9 cellular contexts compared by ENCODE assay signal in the genomic region with DNA sequence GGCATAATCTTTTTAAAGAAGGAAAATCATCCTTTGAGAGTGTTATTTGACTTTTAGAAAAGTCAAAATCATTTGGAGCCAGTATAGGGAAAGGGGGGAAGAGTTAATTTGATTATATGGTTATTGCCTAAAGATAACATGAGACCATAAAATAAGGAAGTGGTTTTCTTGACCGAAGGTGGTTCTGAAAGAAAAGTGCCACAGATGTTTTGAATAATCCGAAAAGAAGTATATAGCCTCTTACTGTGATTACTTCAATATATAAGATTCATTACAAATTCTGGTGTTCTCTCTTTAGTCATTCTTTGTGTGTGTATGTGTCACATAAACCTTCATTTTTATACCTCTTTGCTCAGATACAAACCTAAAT. TPM values are rescaled to one million over a fixed set of nuclear protein-coding genes. Genes with fewer than 3 reads are reported as not detected.
DNase-seq lines count a peak whose midpoint lies in the region; ATAC-seq lines count a peak whose summit lies in the region.
"Had no signal": no experiment of that assay in that cellular context is flagged by ENCODE, and none has a peak within 500 bp of the region (broad histone marks: within the 10 kb centered on the region; RNA-seq: fewer than 3 reads in every experiment).

No MANE protein-coding gene starts in this region.

- CTCF ChIA-PET in activated CD4-positive, alpha-beta memory T cell treated with anti-CD3 and anti-CD28 coated beads, Interleukin-2, amount 10 ng/mL, durations not matched to agents 7 days and 5 days (lab: Charles Lee): interaction anchor here (1.6 to 4.4 kb wide), 3 partner anchors 11 to 628 kb away, joined by 5 to 25 read pairs (median 7); no protein-coding TSS in a partner anchor

- peak overlapping the region; percentile 91 for H3K27ac Mint-ChIP-seq in activated T-cell treated with anti-CD3 and anti-CD28 coated beads, Interleukin-2, amount 50 U/mL, for 72 hours
- H3K27ac Mint-ChIP-seq in activated CD4-positive, alpha-beta memory T cell treated with anti-CD3 and anti-CD28 coated beads, Interleukin-2, amount 10 ng/mL, durations not matched to agents 7 days and 5 days: peak overlapping the region; percentile 92
- peak overlapping the region; percentile 87 to 98 (median 96) for H3K27ac Mint-ChIP-seq in immature natural killer cell

- H3K9me3 ChIP-seq in thymus (ENCODE audit: control insufficient read depth): no peaks in the 10 kb centered on the region

- peaks cover 15% of the 10 kb centered on the region for H3K4me1 ChIP-seq in thymus (ENCODE audit: control insufficient read depth, insufficient read depth, low read length)

- 7% methylated on average over 2 of the region's 2 CpGs for WGBS in thymus

- H3K4me3 ChIP-seq in thymus (ENCODE audit: low read length): peak overlapping the region; percentile 76

- no peak for DNase-seq in activated T-cell treated with anti-CD3 and anti-CD28 coated beads, Interleukin-2, amount 50 U/mL, for 72 hours
- no peak for DNase-seq in activated T-cell treated with anti-CD3 and anti-CD28 coated beads, Interleukin-2, amount 50 U/mL, for 48 hours
- no peak for DNase-seq in activated CD4-positive, alpha-beta memory T cell treated with anti-CD3 and anti-CD28 coated beads, Interleukin-2, amount 10 ng/mL, durations not matched to agents 7 days and 5 days
- no peak for DNase-seq in immature natural killer cell
- DNase-seq in HuH-7.5 (ENCODE audit: low spot score): no peak
- no peak for DNase-seq in putamen (ENCODE audit: low spot score)
- DNase-seq: stimulated activated CD4-positive, alpha-beta T cell treated with anti-CD3 and anti-CD28 coated beads, Interleukin-12 subunit alpha, Interleukin-12 subunit beta, amount 100 ng/mL, for 4 hours had no signal

- no peak for ATAC-seq in activated T-cell treated with anti-CD3 and anti-CD28 coated beads, Interleukin-2, amount 50 U/mL, for 72 hours (replicated peaks in 1 of 2)
- ATAC-seq in HG03108 (IDR thresholded peaks at IDR 0.05; ENCODE audit: unreplicated experiment): no peak

- H3K27me3 Mint-ChIP-seq in activated T-cell treated with anti-CD3 and anti-CD28 coated beads, Interleukin-2, amount 50 U/mL, for 72 hours (ENCODE audit: low read depth): no peaks in the 10 kb centered on the region
- no peaks in the 10 kb centered on the region for H3K27me3 Mint-ChIP-seq in activated CD4-positive, alpha-beta memory T cell treated with anti-CD3 and anti-CD28 coated beads, Interleukin-2, amount 10 ng/mL, durations not matched to agents 7 days and 5 days
- H3K27me3 Mint-ChIP-seq in immature natural killer cell (ENCODE audit: low read depth in 3 of 3): peaks cover 10 to 20% (median 10%) of the 10 kb centered on the region in 3 donors

- no peaks in the 10 kb centered on the region for H3K9me3 Mint-ChIP-seq in activated T-cell treated with anti-CD3 and anti-CD28 coated beads, Interleukin-2, amount 50 U/mL, for 72 hours
- no peaks in the 10 kb centered on the region for H3K9me3 Mint-ChIP-seq in activated CD4-positive, alpha-beta memory T cell treated with anti-CD3 and anti-CD28 coated beads, Interleukin-2, amount 10 ng/mL, durations not matched to agents 7 days and 5 days
- H3K9me3 Mint-ChIP-seq in immature natural killer cell: no peaks in the 10 kb centered on the region

- H3K27ac ChIP-seq in thymus (ENCODE audit: low read depth): no peak overlapping the region

- H3K27me3 ChIP-seq in thymus (ENCODE audit: control insufficient read depth, insufficient read depth): no peaks in the 10 kb centered on the region

- POLR2A ChIA-PET in activated CD4-positive, alpha-beta memory T cell treated with anti-CD3 and anti-CD28 coated beads, Interleukin-2, amount 10 ng/mL, durations not matched to agents 7 days and 5 days (lab: Charles Lee): interaction anchor here (0.7 to 7.8 kb wide), 7 partner anchors 9 to 635 kb away, joined by 3 to 121 read pairs (median 27); partner anchors contain the start of genes EIF4A2 and TRA2B

- peaks cover 54% of the 10 kb centered on the region for H3K4me1 Mint-ChIP-seq in activated T-cell treated with anti-CD3 and anti-CD28 coated beads, Interleukin-2, amount 50 U/mL, for 72 hours (ENCODE audit: low read depth)
- peaks cover 58% of the 10 kb centered on the region for H3K4me1 Mint-ChIP-seq in activated CD4-positive, alpha-beta memory T cell treated with anti-CD3 and anti-CD28 coated beads, Interleukin-2, amount 10 ng/mL, durations not matched to agents 7 days and 5 days
- H3K4me1 Mint-ChIP-seq in immature natural killer cell: peaks cover 60 to 83% of the 10 kb centered on the region in 2 donors

- peaks cover 3 to 20% of the 10 kb centered on the region in 2 donors for H3K36me3 Mint-ChIP-seq in activated T-cell treated with anti-CD3 and anti-CD28 coated beads, Interleukin-2, amount 50 U/mL, for 72 hours (ENCODE audit: insufficient read depth in 2 of 2)
- peaks cover 43% of the 10 kb centered on the region for H3K36me3 Mint-ChIP-seq in activated CD4-positive, alpha-beta memory T cell treated with anti-CD3 and anti-CD28 coated beads, Interleukin-2, amount 10 ng/mL, durations not matched to agents 7 days and 5 days (ENCODE audit: low read depth)
- peaks cover 13 to 31% (median 22%) of the 10 kb centered on the region in 3 donors for H3K36me3 Mint-ChIP-seq in immature natural killer cell

- peak overlapping the region; percentile 92 to 95 for H3K4me3 Mint-ChIP-seq in activated T-cell treated with anti-CD3 and anti-CD28 coated beads, Interleukin-2, amount 50 U/mL, for 72 hours
- H3K4me3 Mint-ChIP-seq in activated CD4-positive, alpha-beta memory T cell treated with anti-CD3 and anti-CD28 coated beads, Interleukin-2, amount 10 ng/mL, durations not matched to agents 7 days and 5 days: peak overlapping the region; percentile 96
- peak overlapping the region; percentile 83 to 98 (median 94) for H3K4me3 Mint-ChIP-seq in immature natural killer cell

- peaks cover 7% of the 10 kb centered on the region for H3K36me3 ChIP-seq in thymus (ENCODE audit: control insufficient read depth, insufficient read depth)

RNA-seq across cellular contexts. Expression of gene DNAJB11, which starts 1.1 kb away (rescaled TPM):
- 10 to 100 TPM; 29.7 to 34.2 TPM for total RNA-seq in activated T-cell treated with anti-CD3 and anti-CD28 coated beads, Interleukin-2, amount 50 U/mL, for 72 hours
- total RNA-seq in activated CD4-positive, alpha-beta memory T cell treated with anti-CD3 and anti-CD28 coated beads, Interleukin-2, amount 10 ng/mL, durations not matched to agents 7 days and 5 days: 10 to 100 TPM; 50.7 to 55.7 TPM
- polyA plus RNA-seq in immature natural killer cell (10 to 100 TPM; 61.3 to 89.6 (median 81.0) TPM), thymus (49.1 TPM)

RNA-seq across cellular contexts. Expression of gene TBCCD1, which starts 4.5 kb away (rescaled TPM):
- 10 to 100 TPM; 13.6 to 16.2 TPM for total RNA-seq in activated T-cell treated with anti-CD3 and anti-CD28 coated beads, Interleukin-2, amount 50 U/mL, for 72 hours
- 10 to 100 TPM; 11.9 to 13.5 TPM for total RNA-seq in activated CD4-positive, alpha-beta memory T cell treated with anti-CD3 and anti-CD28 coated beads, Interleukin-2, amount 10 ng/mL, durations not matched to agents 7 days and 5 days
- polyA plus RNA-seq in immature natural killer cell (10 to 100 TPM; 18.8 to 32.4 (median 21.6) TPM), thymus (7.3 TPM)

RNA-seq across cellular contexts. Expression of gene CRYGS, which starts 27.4 kb away (rescaled TPM):
- total RNA-seq in activated T-cell treated with anti-CD3 and anti-CD28 coated beads, Interleukin-2, amount 50 U/mL, for 72 hours: 1 to 10 TPM; 7.0 to 7.1 TPM
- total RNA-seq in activated CD4-positive, alpha-beta memory T cell treated with anti-CD3 and anti-CD28 coated beads, Interleukin-2, amount 10 ng/mL, durations not matched to agents 7 days and 5 days: 1 to 10 TPM; 4.1 to 4.8 TPM
- polyA plus RNA-seq in immature natural killer cell (under 1 TPM in 1 of 3 donors, not detected in 2; 0.37 TPM), thymus (21.0 TPM)

RNA-seq across cellular contexts. Expression of gene AHSG, which starts 41.2 kb away (rescaled TPM):
- under 1 TPM in 1 of 2 donors, not detected in 1; 0.14 TPM for total RNA-seq in activated T-cell treated with anti-CD3 and anti-CD28 coated beads, Interleukin-2, amount 50 U/mL, for 72 hours
- not detected for total RNA-seq in activated CD4-positive, alpha-beta memory T cell treated with anti-CD3 and anti-CD28 coated beads, Interleukin-2, amount 10 ng/mL, durations not matched to agents 7 days and 5 days
- not detected for polyA plus RNA-seq in immature natural killer cell
- polyA plus RNA-seq in thymus: 0.23 TPM
